ENCODE assay signal across 21 cellular contexts in the genomic region with DNA sequence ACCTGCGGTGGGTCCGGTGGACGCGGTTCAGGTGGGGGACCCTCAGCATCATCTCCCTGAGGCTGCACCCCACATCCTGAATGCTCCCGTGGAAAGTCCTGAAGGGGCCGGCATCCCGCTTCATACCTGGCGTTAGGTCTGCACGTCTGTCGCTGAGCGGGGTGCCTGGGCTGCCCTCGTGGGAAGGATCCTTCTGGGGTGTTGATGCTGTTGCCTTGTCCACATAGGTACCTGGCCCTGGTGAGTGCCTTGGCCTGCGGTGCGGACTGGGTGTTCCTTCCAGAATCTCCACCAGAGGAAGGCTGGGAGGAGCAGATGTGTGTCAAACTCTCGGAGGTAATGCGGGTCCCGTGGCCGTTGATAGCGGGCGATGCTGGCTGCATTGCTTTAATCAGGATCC. TPM values are rescaled to one million over a fixed set of nuclear protein-coding genes. Genes with fewer than 3 reads are reported as not detected.
DNase-seq lines count a peak whose midpoint lies in the region; ATAC-seq, FAIRE-seq and TF ChIP-seq lines count a peak whose summit lies in the region.
"Had no signal": no experiment of that assay in that cellular context is flagged by ENCODE, and none has a peak within 500 bp of the region (broad histone marks: within the 10 kb centered on the region; RNA-seq: fewer than 3 reads in every experiment).

No MANE protein-coding gene starts in this region.

- TF ChIP-seq RAD21 in A549 (conservative IDR thresholded peaks at IDR 0.05 in 1 of 2, IDR thresholded peaks at IDR 0.05 in 1 of 2): no peak

- no peak for FAIRE-seq in A549 (lab: Jason Lieb, UNC)
- FAIRE-seq in small intestine (lab: Jason Lieb, UNC): no peak
- FAIRE-seq: HepG2 had no signal

- no peaks in the 10 kb centered on the region for H4K20me1 ChIP-seq in PC-9 (ENCODE audit: insufficient read depth)

- no peak for TF ChIP-seq POLR2A in A549 (IDR thresholded peaks at IDR 0.05; ENCODE audit: low read length)

- ATAC-seq in A549: no peak

- H3K4me2 ChIP-seq in A549 (no peak overlapping the region), PC-9 (no peak overlapping the region)

- H3K27me3 ChIP-seq in dorsolateral prefrontal cortex (no peaks in the 10 kb centered on the region), small intestine (ENCODE audit: control insufficient read depth in 2 of 2, insufficient read depth in 2 of 2, low read length in 2 of 2) (no peaks in the 10 kb centered on the region), PC-9 (ENCODE audit: insufficient read depth, low read depth) (no peaks in the 10 kb centered on the region)

- H3K4me3 Mint-ChIP-seq in osteocyte (ENCODE audit: unreplicated experiment): no peak overlapping the region
- H3K4me3 Mint-ChIP-seq: CD4-positive, CD25-positive, alpha-beta regulatory T cell had no signal

- WGBS in A549 (ENCODE audit: missing lambda C conversion rate): 96% methylated on average over 9 of the region's 20 CpGs
- 93 to 94% (median 93%) methylated on average over 20 of the region's 20 CpGs for WGBS in small intestine, 3 donors

- H3K4me1 ChIP-seq in A549 (peaks cover 82% of the 10 kb centered on the region), small intestine (ENCODE audit: control insufficient read depth in 2 of 2, insufficient read depth in 1 of 2, low read depth in 1 of 2, low read length in 1 of 2) (no peaks in the 10 kb centered on the region), PC-9 (replicated peaks; ENCODE audit: insufficient read depth) (no peaks in the 10 kb centered on the region)
- H3K4me1 ChIP-seq: Caco-2 had no signal

- CTCF ChIA-PET in A549 (lab: Yijun Ruan, JAX): no interaction called here
- CTCF ChIA-PET in RWPE1 (lab: Yijun Ruan, JAX): no interaction called here
- CTCF ChIA-PET in PC-9 (lab: Charles Lee): no interaction called here

- peaks cover 51% of the 10 kb centered on the region for H3K36me3 Mint-ChIP-seq in osteocyte (ENCODE audit: unreplicated experiment)

- H3K9me3 ChIP-seq in A549: no peaks in the 10 kb centered on the region
- H3K9me3 ChIP-seq in small intestine (ENCODE audit: control insufficient read depth, low read depth): no peaks in the 10 kb centered on the region
- no peaks in the 10 kb centered on the region for H3K9me3 ChIP-seq in PC-9 (ENCODE audit: insufficient read depth, low read depth)
- H3K9me3 ChIP-seq: Caco-2 had no signal

- BruUV-seq in PC-9 (replicated peaks; lab: Mats Ljungman, UMichigan): no TSS peak

- intact Hi-C loops in dorsolateral prefrontal cortex (cut with DNase I): loop anchor here in 1 of 2 donors (5.0 kb wide), 1 partner anchor 67 kb away; the partner anchor contains the start of gene PITRM1
- intact Hi-C loops in PC-9 (cut with micrococcal nuclease; ENCODE audit: unreplicated experiment): no loop called here

- no peak for DNase-seq in A549 (ENCODE audit: low read depth in 1 of 2, low spot score in 1 of 2)
- no peak for DNase-seq in RWPE1 (ENCODE audit: low spot score)
- DNase-seq in dorsolateral prefrontal cortex: no peak
- no peak for DNase-seq in osteocyte (ENCODE audit: extremely low spot score, unreplicated experiment)
- no peak for DNase-seq in HUDEP-2 (lab: John Stamatoyannopoulos, UW; ENCODE audit: unreplicated experiment in 76 of 76)
- DNase-seq in GDM1 (lab: John Stamatoyannopoulos, UW): no peak
- DNase-seq in small intestine: no peak
- no peak for DNase-seq in PC-9
- DNase-seq: Caco-2; CD4-positive, CD25-positive, alpha-beta regulatory T cell; DMS153; EL; GOT3; NCI-H1048; NCI-H1436 treated with DMSO at 0.1 percent for 48 hours; NCI-H2029 treated with DMSO at 0.1 percent for 48 hours; NCI-H2171 treated with DMSO at 0.1 percent for 48 hours; NCI-H748 treated with DMSO at 0.1 percent for 48 hours; OCI-M1; RPMI8226 had no signal

- H3K27me3 Mint-ChIP-seq in osteocyte (ENCODE audit: unreplicated experiment): no peaks in the 10 kb centered on the region
- H3K27me3 Mint-ChIP-seq: CD4-positive, CD25-positive, alpha-beta regulatory T cell had no signal

- no peaks in the 10 kb centered on the region for H3F3A ChIP-seq in PC-9 (ENCODE audit: insufficient read depth, low read depth)

- H3K79me2 ChIP-seq in PC-9 (ENCODE audit: low read depth): no peaks in the 10 kb centered on the region

- H2AFZ ChIP-seq in PC-9: no peak overlapping the region

- peaks cover 16% of the 10 kb centered on the region for H3K4me1 Mint-ChIP-seq in osteocyte (ENCODE audit: unreplicated experiment)

- POLR2A ChIA-PET in A549 (lab: Yijun Ruan, JAX): no interaction called here
- POLR2A ChIA-PET in RWPE1 (lab: Yijun Ruan, JAX; ENCODE audit: low non-redundant PET): no interaction called here
- POLR2A ChIA-PET in PC-9 (lab: Charles Lee; ENCODE audit: unreplicated experiment): no interaction called here

- H3K4me3 ChIP-seq in A549 (no peak overlapping the region), dorsolateral prefrontal cortex (peak overlapping the region in 31 of 59 donors; percentile 1 to 58 (median 23)), small intestine (ENCODE audit: low read depth in 1 of 2, low read length in 2 of 2) (no peak overlapping the region), PC-9 (no peak overlapping the region)

- H3K27ac ChIP-seq in A549 (peak overlapping the region; percentile 86 to 92), RWPE1 (peak overlapping the region; percentile 63), dorsolateral prefrontal cortex (peak overlapping the region in 57 of 59 donors; percentile 19 to 91 (median 77)), small intestine (ENCODE audit: low read depth in 1 of 2, low read length in 1 of 2) (no peak overlapping the region), PC-9 (no peak overlapping the region)

- H3K9me2 ChIP-seq in PC-9 (ENCODE audit: insufficient read depth): no peaks in the 10 kb centered on the region

- TF ChIP-seq EP300 in A549 (IDR thresholded peaks at IDR 0.05): no peak

- H3K9me3 Mint-ChIP-seq in osteocyte (ENCODE audit: unreplicated experiment): no peaks in the 10 kb centered on the region

- peak overlapping the region; percentile 60 for H3K27ac Mint-ChIP-seq in osteocyte (ENCODE audit: unreplicated experiment)
- H3K27ac Mint-ChIP-seq: CD4-positive, CD25-positive, alpha-beta regulatory T cell had no signal

- TF ChIP-seq CTCF in A549 (IDR thresholded peaks at IDR 0.05): no peak
- no peak for TF ChIP-seq CTCF in RWPE1 (conservative IDR thresholded peaks at IDR 0.05; ENCODE audit: low read depth)
- no peak for TF ChIP-seq CTCF in dorsolateral prefrontal cortex (IDR thresholded peaks at IDR 0.05 in 54 of 56, conservative IDR thresholded peaks at IDR 0.05 in 2 of 56; ENCODE audit: low read depth in 1 of 56, partially characterized antibody in 56 of 56)
- no peak for TF ChIP-seq CTCF in osteocyte (IDR thresholded peaks at IDR 0.05)
- no peak for TF ChIP-seq CTCF in PC-9 (conservative IDR thresholded peaks at IDR 0.05)

- H3K36me3 ChIP-seq in small intestine (ENCODE audit: control insufficient read depth in 2 of 2, insufficient read depth in 2 of 2, low read length in 2 of 2): peaks cover 8% of the 10 kb centered on the region in 2 donors
- no peaks in the 10 kb centered on the region for H3K36me3 ChIP-seq in PC-9 (ENCODE audit: low read depth)

TF ChIP-seq in A549, 52 proteins besides CTCF, POLR2A, EP300 and RAD21 (continues in another document):
- TF ChIP-seq POLR2AphosphoS2 (conservative IDR thresholded peaks at IDR 0.05; ENCODE audit: low read length) (no peak), RFX5 (IDR thresholded peaks at IDR 0.05) (no peak), TFCP2L1 (CRISPR knock-in tag; IDR thresholded peaks at IDR 0.05) (no peak), GATA3 (IDR thresholded peaks at IDR 0.05; ENCODE audit: borderline replicate concordance) (no peak), USF2 (IDR thresholded peaks at IDR 0.05) (no peak), HOXB5 (CRISPR knock-in tag; IDR thresholded peaks at IDR 0.05) (no peak), FOXS1 (CRISPR knock-in tag; IDR thresholded peaks at IDR 0.05) (no peak), PHF8 (IDR thresholded peaks at IDR 0.05; ENCODE audit: borderline replicate concordance, low read depth) (no peak)
- TF ChIP-seq, protein P1, sequence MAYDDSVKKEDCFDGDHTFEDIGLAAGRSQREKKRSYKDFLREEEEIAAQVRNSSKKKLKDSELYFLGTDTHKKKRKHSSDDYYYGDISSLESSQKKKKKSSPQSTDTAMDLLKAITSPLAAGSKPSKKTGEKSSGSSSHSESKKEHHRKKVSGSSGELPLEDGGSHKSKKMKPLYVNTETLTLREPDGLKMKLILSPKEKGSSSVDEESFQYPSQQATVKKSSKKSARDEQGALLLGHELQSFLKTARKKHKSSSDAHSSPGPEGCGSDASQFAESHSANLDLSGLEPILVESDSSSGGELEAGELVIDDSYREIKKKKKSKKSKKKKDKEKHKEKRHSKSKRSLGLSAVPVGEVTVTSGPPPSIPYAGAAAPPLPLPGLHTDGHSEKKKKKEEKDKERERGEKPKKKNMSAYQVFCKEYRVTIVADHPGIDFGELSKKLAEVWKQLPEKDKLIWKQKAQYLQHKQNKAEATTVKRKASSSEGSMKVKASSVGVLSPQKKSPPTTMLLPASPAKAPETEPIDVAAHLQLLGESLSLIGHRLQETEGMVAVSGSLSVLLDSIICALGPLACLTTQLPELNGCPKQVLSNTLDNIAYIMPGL (CRISPR knock-in tag; IDR thresholded peaks at IDR 0.05; ENCODE audit: borderline replicate concordance): no peak

RNA-seq across cellular contexts. Expression of gene PFKP, which starts 37.8 kb away (rescaled TPM):
- 164 and 166 TPM in 2 replicates for polyA plus RNA-seq in A549 (2011; rRNA removed)
- polyA plus RNA-seq in A549 (2012; cell fraction: cytosol; rRNA removed): 360 and 395 TPM in 2 replicates
- polyA plus RNA-seq in A549 (2012; cell fraction: nucleus; rRNA removed): 741 and 798 TPM in 2 replicates
- 273 to 329 TPM (median 279 TPM) in 3 replicates for polyA plus RNA-seq in A549 (2017; fragmentation: RNase III; extraction: RNeasy Plus Mini Kit Qiagen cat#74134 plus additional on column Dnase treatment)
- 130 and 164 TPM in 2 replicates for polyA minus RNA-seq in A549 (2011; rRNA and poly(A)+ RNA removed)
- total RNA-seq in dorsolateral prefrontal cortex: 100 to 1,000 TPM; 129 to 619 (median 286) TPM
- 150 and 158 TPM in 2 replicates for total RNA-seq in osteocyte
- polyA plus RNA-seq in small intestine: 100 to 1,000 TPM in 1 of 3 donors, 10 to 100 TPM in 2; 57.1 to 154 (median 90.8) TPM
- 222 and 234 TPM in 2 replicates for total RNA-seq in PC-9 (2021)

Comparison
In these comparisons a context has a peak if more than half of its experiments do, and no peak if none do; other contexts are left out.
1. H3K27ac ChIP-seq: peak in A549 (2 of 2), RWPE1 (single experiment) and dorsolateral prefrontal cortex (57 of 59); none in small intestine (0 of 2) and PC-9 (single experiment).
2. H3K4me3 ChIP-seq: peak in dorsolateral prefrontal cortex (31 of 59); none in A549 (single experiment), small intestine (0 of 2) and PC-9 (single experiment).